In genomic region chr2:176960736-176961135, GRCh38 we compare ENCODE assay signal across 2 cellular contexts.
TF ChIP-seq lines count a peak whose summit lies in the region.

No MANE protein-coding gene starts in this region.

TF ChIP-seq in K562, 482 proteins besides CTCF, POLR2A, EP300 and RAD21 (continued from another document):
- TF ChIP-seq TOE1 (IDR thresholded peaks at IDR 0.05; ENCODE audit: borderline replicate concordance) = peak; percentile 83; the same call in 1 of the 2 replicates
- no peak for TF ChIP-seq TOE1 (CRISPR knock-in tag; IDR thresholded peaks at IDR 0.05; ENCODE audit: borderline replicate concordance, low read depth)
- TF ChIP-seq USF2 (CRISPR knock-in tag; IDR thresholded peaks at IDR 0.05) = peak; percentile 72
- no peak for TF ChIP-seq POLR2AphosphoS2 (IDR thresholded peaks at IDR 0.05; ENCODE audit: low read length)
- TF ChIP-seq TFE3 (CRISPR knock-in tag; IDR thresholded peaks at IDR 0.05) = peak; percentile 96

TF ChIP-seq in SK-N-SH, 30 proteins besides CTCF, POLR2A, EP300 and RAD21 (continued from another document):
- TF ChIP-seq MAX (IDR thresholded peaks at IDR 0.05; ENCODE audit: low read depth) = no peak
- TF ChIP-seq USF1 (IDR thresholded peaks at IDR 0.05; ENCODE audit: borderline replicate concordance, low read depth) = no peak
- no peak for TF ChIP-seq CHD2 (IDR thresholded peaks at IDR 0.05; ENCODE audit: low read length, partially characterized antibody)
- no peak for TF ChIP-seq ZBTB33 (IDR thresholded peaks at IDR 0.05; ENCODE audit: borderline replicate concordance, low read depth)
- no peak for TF ChIP-seq PBX3 (IDR thresholded peaks at IDR 0.05)
- TF ChIP-seq IRF3 (IDR thresholded peaks at IDR 0.05; ENCODE audit: low read depth, low read length) = no peak
- no peak for TF ChIP-seq TCF12 (IDR thresholded peaks at IDR 0.05)
- no peak for TF ChIP-seq EZH2phosphoT487 (IDR thresholded peaks at IDR 0.05; ENCODE audit: borderline replicate concordance, low read depth)
- TF ChIP-seq TEAD4 (IDR thresholded peaks at IDR 0.05; ENCODE audit: borderline replicate concordance, insufficient read depth) = no peak
- no peak for TF ChIP-seq YY1 (IDR thresholded peaks at IDR 0.05; ENCODE audit: low read depth)
- no peak for TF ChIP-seq USF2 (IDR thresholded peaks at IDR 0.05; ENCODE audit: borderline replicate concordance, low read depth, low read length)
- TF ChIP-seq MXI1 (IDR thresholded peaks at IDR 0.05; ENCODE audit: low read depth, low read length) = no peak
- TF ChIP-seq SMC3 (IDR thresholded peaks at IDR 0.05; ENCODE audit: low read depth, low read length) = no peak
- TF ChIP-seq FOSL2 (IDR thresholded peaks at IDR 0.05; ENCODE audit: borderline replicate concordance, low read depth) = no peak
- TF ChIP-seq JUND (IDR thresholded peaks at IDR 0.05) = no peak
- TF ChIP-seq TAF1 (IDR thresholded peaks at IDR 0.05; ENCODE audit: borderline replicate concordance, low read depth, low read length) = no peak
